1 cellular context compared by ENCODE assay signal in the genomic region with DNA sequence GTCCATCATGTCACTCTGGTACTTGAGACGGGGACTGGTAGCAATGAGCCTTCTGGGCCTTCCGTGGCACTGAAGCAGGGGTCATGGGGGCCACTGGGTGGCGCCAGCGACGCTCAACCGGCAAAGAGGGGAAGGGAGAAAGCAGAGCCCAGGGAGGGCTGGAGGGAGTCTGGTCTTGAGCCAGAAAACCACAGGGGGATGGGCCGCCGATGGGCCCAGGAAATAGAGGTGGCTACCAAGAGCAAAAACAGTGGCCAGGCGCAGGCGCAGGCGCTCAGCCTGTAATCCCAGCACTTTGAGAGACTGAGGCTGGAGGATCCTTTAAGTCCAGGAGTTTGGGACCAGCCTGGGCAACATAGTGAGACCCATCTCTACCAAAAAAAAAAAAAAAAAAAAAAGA.
TF ChIP-seq lines count a peak whose summit lies in the region.

No MANE protein-coding gene starts in this region.

TF ChIP-seq in K562, 482 proteins besides CTCF, POLR2A, EP300 and RAD21 (continued from another document):
- TF ChIP-seq JUN (IDR thresholded peaks at IDR 0.05; ENCODE audit: borderline replicate concordance, low read depth, low read length) = no peak
- TF ChIP-seq JUN (CRISPR knock-in tag; IDR thresholded peaks at IDR 0.05; ENCODE audit: borderline replicate concordance) = no peak
- peak; percentile 12 to 45; a peak in 1 of 4 replicates for TF ChIP-seq MAZ (CRISPR knock-in tag; conservative IDR thresholded peaks at IDR 0.05 in 1 of 2, IDR thresholded peaks at IDR 0.05 in 1 of 2)
- TF ChIP-seq SMAD4 (CRISPR knock-in tag; conservative IDR thresholded peaks at IDR 0.05) = 0 out of 2 replicates have a peak, but pooled peaks have one; percentile 15
- peak; percentile 85 for TF ChIP-seq NFIC (IDR thresholded peaks at IDR 0.05)
- TF ChIP-seq CC2D1A (IDR thresholded peaks at IDR 0.05) = peak; percentile 56; the same call in 1 of the 2 replicates
- TF ChIP-seq BCOR (IDR thresholded peaks at IDR 0.05) = peak; percentile 56; the same call in 1 of the 2 replicates
- TF ChIP-seq SMC3 (conservative IDR thresholded peaks at IDR 0.05; ENCODE audit: insufficient read depth, low read depth, low read length) = peak; percentile 70
- no peak for TF ChIP-seq TBP (optimal IDR thresholded peaks at IDR 0.05; ENCODE audit: low read depth, low read length)
- 0 out of 2 replicates have a peak, but pooled peaks have one; percentile 11 for TF ChIP-seq CXXC5 (CRISPR knock-in tag; IDR thresholded peaks at IDR 0.05)
- no peak for TF ChIP-seq PCBP2 (IDR thresholded peaks at IDR 0.05; ENCODE audit: low read depth, low read length, poor library complexity, severe bottlenecking)
- TF ChIP-seq NELFE (IDR thresholded peaks at IDR 0.05; ENCODE audit: insufficient read depth, insufficient read length) = no peak
- TF ChIP-seq, protein P1, sequence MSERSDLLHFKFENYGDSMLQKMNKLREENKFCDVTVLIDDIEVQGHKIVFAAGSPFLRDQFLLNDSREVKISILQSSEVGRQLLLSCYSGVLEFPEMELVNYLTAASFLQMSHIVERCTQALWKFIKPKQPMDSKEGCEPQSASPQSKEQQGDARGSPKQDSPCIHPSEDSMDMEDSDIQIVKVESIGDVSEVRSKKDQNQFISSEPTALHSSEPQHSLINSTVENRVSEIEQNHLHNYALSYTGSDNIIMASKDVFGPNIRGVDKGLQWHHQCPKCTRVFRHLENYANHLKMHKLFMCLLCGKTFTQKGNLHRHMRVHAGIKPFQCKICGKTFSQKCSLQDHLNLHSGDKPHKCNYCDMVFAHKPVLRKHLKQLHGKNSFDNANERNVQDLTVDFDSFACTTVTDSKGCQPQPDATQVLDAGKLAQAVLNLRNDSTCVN (CRISPR knock-in tag; IDR thresholded peaks at IDR 0.05) = 0 out of 2 replicates have a peak, but pooled peaks have one; percentile 43
- no peak for TF ChIP-seq SIRT6 (IDR thresholded peaks at IDR 0.05; ENCODE audit: low read depth, low read length)
- peak; percentile 97 for TF ChIP-seq ZNF121 (CRISPR knock-in tag; conservative IDR thresholded peaks at IDR 0.05)
- TF ChIP-seq CTBP1 (IDR thresholded peaks at IDR 0.05; ENCODE audit: borderline replicate concordance) = peak; percentile 26; the same call in 1 of the 2 replicates
- TF ChIP-seq, protein P2, sequence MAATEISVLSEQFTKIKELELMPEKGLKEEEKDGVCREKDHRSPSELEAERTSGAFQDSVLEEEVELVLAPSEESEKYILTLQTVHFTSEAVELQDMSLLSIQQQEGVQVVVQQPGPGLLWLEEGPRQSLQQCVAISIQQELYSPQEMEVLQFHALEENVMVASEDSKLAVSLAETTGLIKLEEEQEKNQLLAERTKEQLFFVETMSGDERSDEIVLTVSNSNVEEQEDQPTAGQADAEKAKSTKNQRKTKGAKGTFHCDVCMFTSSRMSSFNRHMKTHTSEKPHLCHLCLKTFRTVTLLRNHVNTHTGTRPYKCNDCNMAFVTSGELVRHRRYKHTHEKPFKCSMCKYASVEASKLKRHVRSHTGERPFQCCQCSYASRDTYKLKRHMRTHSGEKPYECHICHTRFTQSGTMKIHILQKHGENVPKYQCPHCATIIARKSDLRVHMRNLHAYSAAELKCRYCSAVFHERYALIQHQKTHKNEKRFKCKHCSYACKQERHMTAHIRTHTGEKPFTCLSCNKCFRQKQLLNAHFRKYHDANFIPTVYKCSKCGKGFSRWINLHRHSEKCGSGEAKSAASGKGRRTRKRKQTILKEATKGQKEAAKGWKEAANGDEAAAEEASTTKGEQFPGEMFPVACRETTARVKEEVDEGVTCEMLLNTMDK (IDR thresholded peaks at IDR 0.05; ENCODE audit: borderline replicate concordance, insufficient read depth, low read depth, low read length, poor library complexity, severe bottlenecking) = peak; percentile 63
